ENCODE assay signal across 1 cellular context in the genomic region with DNA sequence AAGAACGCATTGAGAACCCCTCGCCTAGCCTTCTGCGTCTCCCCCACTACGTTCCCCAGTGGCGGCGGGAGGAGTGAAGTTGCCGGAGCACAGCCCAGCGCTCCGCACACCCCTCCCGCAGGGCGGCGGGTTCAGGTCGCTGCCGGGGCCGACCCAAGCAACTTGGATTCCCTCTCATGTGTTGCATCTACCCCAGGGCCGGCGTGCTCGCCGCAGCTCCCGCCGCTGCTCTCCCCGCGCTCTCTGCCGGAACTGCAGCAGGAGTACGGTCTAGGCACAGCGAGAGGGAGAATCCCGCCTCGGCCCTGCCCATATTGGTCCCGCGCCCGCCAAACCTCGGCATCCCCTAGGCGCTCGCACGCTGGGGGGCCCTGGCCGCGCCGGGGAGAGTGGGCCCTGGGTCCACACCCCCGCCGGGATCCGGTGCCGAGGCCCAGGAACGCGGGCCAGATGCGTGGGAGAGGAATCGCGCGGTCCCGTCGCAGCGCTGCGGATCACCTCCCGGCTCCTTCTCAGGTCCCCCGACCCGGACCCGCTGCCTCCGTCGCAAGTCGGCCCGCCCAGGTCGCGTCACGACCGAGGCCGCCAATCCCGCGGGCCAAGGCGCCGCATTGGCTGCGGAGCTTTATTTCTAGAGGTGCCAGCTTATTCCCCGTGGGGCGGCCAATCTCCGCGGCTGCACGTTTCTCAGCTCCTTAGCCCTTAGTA.
A peak's percentile ranks its signal among the peaks of the same experiment; 100 is the strongest.
TF ChIP-seq lines count a peak whose summit lies in the region.

No MANE protein-coding gene starts in this region.

TF ChIP-seq in HepG2, 621 proteins besides CTCF, POLR2A, EP300 and RAD21 (continued from another document):
- TF ChIP-seq, protein P1, sequence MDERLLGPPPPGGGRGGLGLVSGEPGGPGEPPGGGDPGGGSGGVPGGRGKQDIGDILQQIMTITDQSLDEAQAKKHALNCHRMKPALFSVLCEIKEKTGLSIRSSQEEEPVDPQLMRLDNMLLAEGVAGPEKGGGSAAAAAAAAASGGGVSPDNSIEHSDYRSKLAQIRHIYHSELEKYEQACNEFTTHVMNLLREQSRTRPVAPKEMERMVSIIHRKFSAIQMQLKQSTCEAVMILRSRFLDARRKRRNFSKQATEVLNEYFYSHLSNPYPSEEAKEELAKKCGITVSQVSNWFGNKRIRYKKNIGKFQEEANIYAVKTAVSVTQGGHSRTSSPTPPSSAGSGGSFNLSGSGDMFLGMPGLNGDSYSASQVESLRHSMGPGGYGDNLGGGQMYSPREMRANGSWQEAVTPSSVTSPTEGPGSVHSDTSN (CRISPR knock-in tag; IDR thresholded peaks at IDR 0.05), result no peak
- TF ChIP-seq, protein P2, sequence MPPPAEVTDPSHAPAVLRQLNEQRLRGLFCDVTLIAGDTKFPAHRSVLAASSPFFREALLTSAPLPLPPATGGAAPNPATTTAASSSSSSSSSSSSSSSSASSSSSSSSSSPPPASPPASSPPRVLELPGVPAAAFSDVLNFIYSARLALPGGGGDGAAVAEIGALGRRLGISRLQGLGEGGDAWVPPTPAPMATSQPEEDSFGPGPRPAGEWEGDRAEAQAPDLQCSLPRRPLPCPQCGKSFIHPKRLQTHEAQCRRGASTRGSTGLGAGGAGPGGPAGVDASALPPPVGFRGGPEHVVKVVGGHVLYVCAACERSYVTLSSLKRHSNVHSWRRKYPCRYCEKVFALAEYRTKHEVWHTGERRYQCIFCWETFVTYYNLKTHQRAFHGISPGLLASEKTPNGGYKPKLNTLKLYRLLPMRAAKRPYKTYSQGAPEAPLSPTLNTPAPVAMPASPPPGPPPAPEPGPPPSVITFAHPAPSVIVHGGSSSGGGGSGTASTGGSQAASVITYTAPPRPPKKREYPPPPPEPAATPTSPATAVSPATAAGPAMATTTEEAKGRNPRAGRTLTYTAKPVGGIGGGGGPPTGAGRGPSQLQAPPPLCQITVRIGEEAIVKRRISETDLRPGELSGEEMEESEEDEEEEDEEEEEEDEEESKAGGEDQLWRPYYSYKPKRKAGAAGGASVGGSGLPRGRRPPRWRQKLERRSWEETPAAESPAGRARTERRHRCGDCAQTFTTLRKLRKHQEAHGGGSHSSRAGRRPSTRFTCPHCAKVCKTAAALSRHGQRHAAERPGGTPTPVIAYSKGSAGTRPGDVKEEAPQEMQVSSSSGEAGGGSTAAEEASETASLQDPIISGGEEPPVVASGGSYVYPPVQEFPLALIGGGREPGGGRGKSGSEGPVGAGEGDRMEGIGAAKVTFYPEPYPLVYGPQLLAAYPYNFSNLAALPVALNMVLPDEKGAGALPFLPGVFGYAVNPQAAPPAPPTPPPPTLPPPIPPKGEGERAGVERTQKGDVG (CRISPR knock-in tag; IDR thresholded peaks at IDR 0.05; ENCODE audit: borderline replicate concordance), result no peak
- TF ChIP-seq ZNF501 (CRISPR knock-in tag; IDR thresholded peaks at IDR 0.05), result no peak; the same call in 1 of the 2 replicates
- TF ChIP-seq GTF2F1 (IDR thresholded peaks at IDR 0.05; ENCODE audit: low read length), result no peak
- TF ChIP-seq, protein P3, sequence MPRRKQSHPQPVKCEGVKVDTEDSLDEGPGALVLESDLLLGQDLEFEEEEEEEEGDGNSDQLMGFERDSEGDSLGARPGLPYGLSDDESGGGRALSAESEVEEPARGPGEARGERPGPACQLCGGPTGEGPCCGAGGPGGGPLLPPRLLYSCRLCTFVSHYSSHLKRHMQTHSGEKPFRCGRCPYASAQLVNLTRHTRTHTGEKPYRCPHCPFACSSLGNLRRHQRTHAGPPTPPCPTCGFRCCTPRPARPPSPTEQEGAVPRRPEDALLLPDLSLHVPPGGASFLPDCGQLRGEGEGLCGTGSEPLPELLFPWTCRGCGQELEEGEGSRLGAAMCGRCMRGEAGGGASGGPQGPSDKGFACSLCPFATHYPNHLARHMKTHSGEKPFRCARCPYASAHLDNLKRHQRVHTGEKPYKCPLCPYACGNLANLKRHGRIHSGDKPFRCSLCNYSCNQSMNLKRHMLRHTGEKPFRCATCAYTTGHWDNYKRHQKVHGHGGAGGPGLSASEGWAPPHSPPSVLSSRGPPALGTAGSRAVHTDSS (CRISPR knock-in tag; conservative IDR thresholded peaks at IDR 0.05), result no peak
- TF ChIP-seq ZNF530 (CRISPR knock-in tag; IDR thresholded peaks at IDR 0.05; ENCODE audit: low read depth), result no peak
- no peak for TF ChIP-seq ZNF780A (CRISPR knock-in tag; IDR thresholded peaks at IDR 0.05)
- TF ChIP-seq, protein P4, sequence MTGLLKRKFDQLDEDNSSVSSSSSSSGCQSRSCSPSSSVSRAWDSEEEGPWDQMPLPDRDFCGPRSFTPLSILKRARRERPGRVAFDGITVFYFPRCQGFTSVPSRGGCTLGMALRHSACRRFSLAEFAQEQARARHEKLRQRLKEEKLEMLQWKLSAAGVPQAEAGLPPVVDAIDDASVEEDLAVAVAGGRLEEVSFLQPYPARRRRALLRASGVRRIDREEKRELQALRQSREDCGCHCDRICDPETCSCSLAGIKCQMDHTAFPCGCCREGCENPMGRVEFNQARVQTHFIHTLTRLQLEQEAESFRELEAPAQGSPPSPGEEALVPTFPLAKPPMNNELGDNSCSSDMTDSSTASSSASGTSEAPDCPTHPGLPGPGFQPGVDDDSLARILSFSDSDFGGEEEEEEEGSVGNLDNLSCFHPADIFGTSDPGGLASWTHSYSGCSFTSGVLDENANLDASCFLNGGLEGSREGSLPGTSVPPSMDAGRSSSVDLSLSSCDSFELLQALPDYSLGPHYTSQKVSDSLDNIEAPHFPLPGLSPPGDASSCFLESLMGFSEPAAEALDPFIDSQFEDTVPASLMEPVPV (CRISPR knock-in tag; IDR thresholded peaks at IDR 0.05), result no peak
- TF ChIP-seq KLF9 (CRISPR knock-in tag; IDR thresholded peaks at IDR 0.05; ENCODE audit: low read depth), result no peak
- TF ChIP-seq ZFX (CRISPR knock-in tag; IDR thresholded peaks at IDR 0.05; ENCODE audit: low read depth), result peak; percentile 78
- no peak for TF ChIP-seq CBX2 (IDR thresholded peaks at IDR 0.05; ENCODE audit: low read depth, low read length)
- no peak for TF ChIP-seq CBX2 (CRISPR knock-in tag; IDR thresholded peaks at IDR 0.05; ENCODE audit: low read depth)
- TF ChIP-seq BCL6 (CRISPR knock-in tag; IDR thresholded peaks at IDR 0.05), result 0 out of 2 replicates have a peak, but pooled peaks have one; percentile 6
- TF ChIP-seq PTBP1 (IDR thresholded peaks at IDR 0.05; ENCODE audit: low read depth, low read length, poor library complexity, severe bottlenecking), result no peak
- TF ChIP-seq, protein P5, sequence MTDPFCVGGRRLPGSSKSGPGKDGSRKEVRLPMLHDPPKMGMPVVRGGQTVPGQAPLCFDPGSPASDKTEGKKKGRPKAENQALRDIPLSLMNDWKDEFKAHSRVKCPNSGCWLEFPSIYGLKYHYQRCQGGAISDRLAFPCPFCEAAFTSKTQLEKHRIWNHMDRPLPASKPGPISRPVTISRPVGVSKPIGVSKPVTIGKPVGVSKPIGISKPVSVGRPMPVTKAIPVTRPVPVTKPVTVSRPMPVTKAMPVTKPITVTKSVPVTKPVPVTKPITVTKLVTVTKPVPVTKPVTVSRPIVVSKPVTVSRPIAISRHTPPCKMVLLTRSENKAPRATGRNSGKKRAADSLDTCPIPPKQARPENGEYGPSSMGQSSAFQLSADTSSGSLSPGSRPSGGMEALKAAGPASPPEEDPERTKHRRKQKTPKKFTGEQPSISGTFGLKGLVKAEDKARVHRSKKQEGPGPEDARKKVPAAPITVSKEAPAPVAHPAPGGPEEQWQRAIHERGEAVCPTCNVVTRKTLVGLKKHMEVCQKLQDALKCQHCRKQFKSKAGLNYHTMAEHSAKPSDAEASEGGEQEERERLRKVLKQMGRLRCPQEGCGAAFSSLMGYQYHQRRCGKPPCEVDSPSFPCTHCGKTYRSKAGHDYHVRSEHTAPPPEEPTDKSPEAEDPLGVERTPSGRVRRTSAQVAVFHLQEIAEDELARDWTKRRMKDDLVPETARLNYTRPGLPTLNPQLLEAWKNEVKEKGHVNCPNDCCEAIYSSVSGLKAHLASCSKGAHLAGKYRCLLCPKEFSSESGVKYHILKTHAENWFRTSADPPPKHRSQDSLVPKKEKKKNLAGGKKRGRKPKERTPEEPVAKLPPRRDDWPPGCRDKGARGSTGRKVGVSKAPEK (CRISPR knock-in tag; IDR thresholded peaks at IDR 0.05; ENCODE audit: borderline replicate concordance), result no peak
- TF ChIP-seq, protein P6, sequence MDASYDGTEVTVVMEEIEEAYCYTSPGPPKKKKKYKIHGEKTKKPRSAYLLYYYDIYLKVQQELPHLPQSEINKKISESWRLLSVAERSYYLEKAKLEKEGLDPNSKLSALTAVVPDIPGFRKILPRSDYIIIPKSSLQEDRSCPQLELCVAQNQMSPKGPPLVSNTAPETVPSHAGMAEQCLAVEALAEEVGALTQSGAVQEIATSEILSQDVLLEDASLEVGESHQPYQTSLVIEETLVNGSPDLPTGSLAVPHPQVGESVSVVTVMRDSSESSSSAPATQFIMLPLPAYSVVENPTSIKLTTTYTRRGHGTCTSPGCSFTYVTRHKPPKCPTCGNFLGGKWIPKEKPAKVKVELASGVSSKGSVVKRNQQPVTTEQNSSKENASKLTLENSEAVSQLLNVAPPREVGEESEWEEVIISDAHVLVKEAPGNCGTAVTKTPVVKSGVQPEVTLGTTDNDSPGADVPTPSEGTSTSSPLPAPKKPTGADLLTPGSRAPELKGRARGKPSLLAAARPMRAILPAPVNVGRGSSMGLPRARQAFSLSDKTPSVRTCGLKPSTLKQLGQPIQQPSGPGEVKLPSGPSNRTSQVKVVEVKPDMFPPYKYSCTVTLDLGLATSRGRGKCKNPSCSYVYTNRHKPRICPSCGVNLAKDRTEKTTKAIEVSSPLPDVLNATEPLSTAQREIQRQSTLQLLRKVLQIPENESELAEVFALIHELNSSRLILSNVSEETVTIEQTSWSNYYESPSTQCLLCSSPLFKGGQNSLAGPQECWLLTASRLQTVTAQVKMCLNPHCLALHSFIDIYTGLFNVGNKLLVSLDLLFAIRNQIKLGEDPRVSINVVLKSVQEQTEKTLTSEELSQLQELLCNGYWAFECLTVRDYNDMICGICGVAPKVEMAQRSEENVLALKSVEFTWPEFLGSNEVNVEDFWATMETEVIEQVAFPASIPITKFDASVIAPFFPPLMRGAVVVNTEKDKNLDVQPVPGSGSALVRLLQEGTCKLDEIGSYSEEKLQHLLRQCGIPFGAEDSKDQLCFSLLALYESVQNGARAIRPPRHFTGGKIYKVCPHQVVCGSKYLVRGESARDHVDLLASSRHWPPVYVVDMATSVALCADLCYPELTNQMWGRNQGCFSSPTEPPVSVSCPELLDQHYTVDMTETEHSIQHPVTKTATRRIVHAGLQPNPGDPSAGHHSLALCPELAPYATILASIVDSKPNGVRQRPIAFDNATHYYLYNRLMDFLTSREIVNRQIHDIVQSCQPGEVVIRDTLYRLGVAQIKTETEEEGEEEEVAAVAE (CRISPR knock-in tag; IDR thresholded peaks at IDR 0.05; ENCODE audit: borderline replicate concordance), result no peak
- TF ChIP-seq ZFAT (CRISPR knock-in tag; conservative IDR thresholded peaks at IDR 0.05), result no peak
- no peak for TF ChIP-seq RARG (CRISPR knock-in tag; IDR thresholded peaks at IDR 0.05; ENCODE audit: low read depth)
- peak; percentile 45; the same call in 1 of the 2 replicates for TF ChIP-seq ZNF224 (CRISPR knock-in tag; IDR thresholded peaks at IDR 0.05)
- TF ChIP-seq, protein P7, sequence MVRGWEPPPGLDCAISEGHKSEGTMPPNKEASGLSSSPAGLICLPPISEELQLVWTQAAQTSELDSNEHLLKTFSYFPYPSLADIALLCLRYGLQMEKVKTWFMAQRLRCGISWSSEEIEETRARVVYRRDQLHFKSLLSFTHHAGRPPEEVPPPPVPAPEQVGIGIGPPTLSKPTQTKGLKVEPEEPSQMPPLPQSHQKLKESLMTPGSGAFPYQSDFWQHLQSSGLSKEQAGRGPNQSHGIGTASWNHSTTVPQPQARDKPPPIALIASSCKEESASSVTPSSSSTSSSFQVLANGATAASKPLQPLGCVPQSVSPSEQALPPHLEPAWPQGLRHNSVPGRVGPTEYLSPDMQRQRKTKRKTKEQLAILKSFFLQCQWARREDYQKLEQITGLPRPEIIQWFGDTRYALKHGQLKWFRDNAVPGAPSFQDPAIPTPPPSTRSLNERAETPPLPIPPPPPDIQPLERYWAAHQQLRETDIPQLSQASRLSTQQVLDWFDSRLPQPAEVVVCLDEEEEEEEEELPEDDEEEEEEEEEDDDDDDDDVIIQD (CRISPR knock-in tag; IDR thresholded peaks at IDR 0.05; ENCODE audit: low read depth), result no peak
- no peak; the same call in 1 of the 2 replicates for TF ChIP-seq HES4 (CRISPR knock-in tag; IDR thresholded peaks at IDR 0.05; ENCODE audit: borderline replicate concordance)
- no peak for TF ChIP-seq NR2F6 (IDR thresholded peaks at IDR 0.05)
- TF ChIP-seq NR2F6 (CRISPR knock-in tag; IDR thresholded peaks at IDR 0.05), result no peak
- no peak for TF ChIP-seq SCMH1 (CRISPR knock-in tag; IDR thresholded peaks at IDR 0.05; ENCODE audit: borderline replicate concordance)
- TF ChIP-seq STAG1 (CRISPR knock-in tag; IDR thresholded peaks at IDR 0.05), result no peak
- TF ChIP-seq NR2F1 (CRISPR knock-in tag; IDR thresholded peaks at IDR 0.05), result no peak
- no peak for TF ChIP-seq ZNF558 (CRISPR knock-in tag; IDR thresholded peaks at IDR 0.05; ENCODE audit: borderline replicate concordance)
- TF ChIP-seq NPAS2 (CRISPR knock-in tag; IDR thresholded peaks at IDR 0.05; ENCODE audit: borderline replicate concordance), result no peak
- no peak for TF ChIP-seq ZNF781 (CRISPR knock-in tag; IDR thresholded peaks at IDR 0.05; ENCODE audit: borderline replicate concordance, not compliant biosample characterization)
- no peak for TF ChIP-seq KDM5A (IDR thresholded peaks at IDR 0.05; ENCODE audit: borderline replicate concordance, low read length)
- TF ChIP-seq PHF5A (CRISPR knock-in tag; IDR thresholded peaks at IDR 0.05; ENCODE audit: low read depth, unreplicated experiment), result no peak
- peak; percentile 81 for TF ChIP-seq POGZ (CRISPR knock-in tag; IDR thresholded peaks at IDR 0.05)
- no peak; the same call in 1 of the 2 replicates for TF ChIP-seq BRD4 (CRISPR knock-in tag; IDR thresholded peaks at IDR 0.05)
- TF ChIP-seq ZNF790 (CRISPR knock-in tag; IDR thresholded peaks at IDR 0.05; ENCODE audit: borderline replicate concordance), result peak; percentile 84; the same call in 1 of the 2 replicates
